8 cellular contexts compared by ENCODE assay signal in genomic region chr11:58199271-58199670, GRCh38. TPM values are rescaled to one million over a fixed set of nuclear protein-coding genes. Genes with fewer than 3 reads are reported as not detected.
"Had no signal": no experiment of that assay in that cellular context is flagged by ENCODE, and none has a peak within 500 bp of the region (broad histone marks: within the 10 kb centered on the region; RNA-seq: fewer than 3 reads in every experiment).

No MANE protein-coding gene starts in this region.

- H3K4me2 ChIP-seq: GM23338 had no signal

- H2AFZ ChIP-seq: GM23338 had no signal

- ATAC-seq: GM23338, K562 had no signal

- DNase-seq: H9, HCEC 1CT, IMR-90, KG1 had no signal

- H3K4me3 ChIP-seq: GM23338, K562 had no signal

RNA-seq across cellular contexts. Expression of gene OR1S2, which starts 4.7 kb away (rescaled TPM):
- total RNA-seq: GM23338, H1, H9, HT-29, IMR-90, K562 had no signal
- polyA plus RNA-seq: GM23338, H1, IMR-90, K562 had no signal

RNA-seq across cellular contexts. Expression of gene OR9Q2, which starts 10.4 kb away (rescaled TPM):
- total RNA-seq: H1, H9, HT-29, IMR-90, K562 had no signal
- polyA plus RNA-seq: GM23338, H1, IMR-90, K562 had no signal

RNA-seq across cellular contexts. Expression of gene OR1S1, which starts 13.2 kb away (rescaled TPM):
- total RNA-seq: GM23338, H1, H9, HT-29, IMR-90, K562 had no signal
- polyA plus RNA-seq: GM23338, H1, IMR-90, K562 had no signal

RNA-seq across cellular contexts. Expression of gene OR10Q1, which starts 29.4 kb away (rescaled TPM):
- total RNA-seq: GM23338, H1, H9, HT-29, IMR-90, K562 had no signal
- polyA plus RNA-seq: GM23338, H1, K562 had no signal
